ENCODE assay signal across 18 cellular contexts in genomic region chr7:90194911-90195809, GRCh38. TPM values are rescaled to one million over a fixed set of nuclear protein-coding genes. Genes with fewer than 3 reads are reported as not detected.
A peak's percentile ranks its signal among the peaks of the same experiment; 100 is the strongest.
DNase-seq lines count a peak whose midpoint lies in the region; ATAC-seq, FAIRE-seq and TF ChIP-seq lines count a peak whose summit lies in the region.
"Had no signal": no experiment of that assay in that cellular context is flagged by ENCODE, and none has a peak within 500 bp of the region (broad histone marks: within the 10 kb centered on the region; RNA-seq: fewer than 3 reads in every experiment).

No MANE protein-coding gene starts in this region.

- peak overlapping the region; percentile 18; the same call in 1 of the 2 replicates for H2AFZ ChIP-seq in SK-N-SH (ENCODE audit: low read depth)
- no peak overlapping the region for H2AFZ ChIP-seq in mesenchymal stem cell (ENCODE audit: low read depth, low read length)
- H2AFZ ChIP-seq: GM23248 had no signal

- no peak overlapping the region for H2AK5ac ChIP-seq in mesenchymal stem cell (ENCODE audit: low read length, severe bottlenecking)

- H4K91ac ChIP-seq in mesenchymal stem cell (ENCODE audit: low read length): no peak overlapping the region

- no peak for TF ChIP-seq POLR2A in GM12892 (IDR thresholded peaks at IDR 0.05; ENCODE audit: low read depth, low read length)

- no peak overlapping the region for H3K27ac ChIP-seq in SK-N-SH (ENCODE audit: low read depth in 2 of 2, low read length in 1 of 2)
- H3K27ac ChIP-seq in mesenchymal stem cell (ENCODE audit: low read length, poor library complexity, severe bottlenecking): no peak overlapping the region
- H3K27ac ChIP-seq: 22Rv1, A549, BLaER1, GM23248 had no signal

- H3K4me1 ChIP-seq in SK-N-SH (ENCODE audit: control insufficient read depth in 1 of 2, insufficient read depth in 2 of 2, low read depth in 1 of 2, low read length in 1 of 2) (no peaks in the 10 kb centered on the region), mesenchymal stem cell (ENCODE audit: control insufficient read depth, insufficient read depth, low read depth, low read length) (no peaks in the 10 kb centered on the region)
- H3K4me1 ChIP-seq: A549, BLaER1 had no signal

- H2BK120ac ChIP-seq in mesenchymal stem cell (ENCODE audit: low read depth, low read length): no peak overlapping the region

- H4K8ac ChIP-seq in mesenchymal stem cell (ENCODE audit: low read length): no peak overlapping the region

- H2BK15ac ChIP-seq in mesenchymal stem cell (ENCODE audit: low read depth, poor library complexity, severe bottlenecking): peak overlapping the region; percentile 19

- H3K79me2 ChIP-seq in SK-N-SH (ENCODE audit: insufficient read depth): no peaks in the 10 kb centered on the region

- H3K36me3 ChIP-seq in SK-N-SH (replicated peaks in 1 of 2; ENCODE audit: control insufficient read depth in 1 of 2, insufficient read depth in 2 of 2, low read length in 1 of 2) (no peaks in the 10 kb centered on the region), mesenchymal stem cell (ENCODE audit: control insufficient read depth in 1 of 2, insufficient read depth in 2 of 2, low read depth in 1 of 2, low read length in 2 of 2) (no peaks in the 10 kb centered on the region)
- H3K36me3 ChIP-seq: BLaER1 had no signal

- no peak overlapping the region for H3K14ac ChIP-seq in mesenchymal stem cell (ENCODE audit: low read length in 2 of 2)

- CTCF ChIA-PET in SK-N-SH (lab: Yijun Ruan, JAX): interaction anchor here (0.9 to 2.6 kb wide), 4 partner anchors 16 to 260 kb away, joined by 3 to 10 read pairs (median 4); partner anchors contain the start of genes STEAP1 and STEAP2

- H4K20me1 ChIP-seq in SK-N-SH (ENCODE audit: insufficient read depth): no peaks in the 10 kb centered on the region
- H4K20me1 ChIP-seq: BLaER1 had no signal

- H3K9me3 ChIP-seq in SK-N-SH: peaks cover 3% of the 10 kb centered on the region; the same call in 1 of the 2 replicates
- peaks cover 11% of the 10 kb centered on the region for H3K9me3 ChIP-seq in mesenchymal stem cell (ENCODE audit: control insufficient read depth, low read length)
- H3K9me3 ChIP-seq: BLaER1 had no signal

- DNase-seq in SK-N-SH (no peak), left lobe of liver (ENCODE audit: low spot score) (no peak), mesenchymal stem cell (no peak), GM12892 (ENCODE audit: insufficient read length) (no peak), kidney tubule cell (ENCODE audit: low spot score) (no peak)
- DNase-seq in stimulated activated CD4-positive, alpha-beta T cell treated with anti-CD3 and anti-CD28 coated beads, Interleukin-4, amount 100 ng/mL, for 1 hour: no peak
- DNase-seq: CD4-positive, alpha-beta memory T cell; DMS153; DMS79; GDM1; GM23248; HCEC 1CT had no signal

- WGBS in SK-N-SH (ENCODE audit: low lambda C conversion rate): 56% methylated on average over 10 of the region's 10 CpGs
- WGBS in mesenchymal stem cell: 73% methylated on average over 10 of the region's 10 CpGs

- TF ChIP-seq RAD21 in SK-N-SH (IDR thresholded peaks at IDR 0.05; ENCODE audit: low read length): no peak

- no peak overlapping the region for H3K23ac ChIP-seq in mesenchymal stem cell (ENCODE audit: low read length in 2 of 2)

- H3K9me2 ChIP-seq in SK-N-SH: no peaks in the 10 kb centered on the region

- TF ChIP-seq CTCF in SK-N-SH (IDR thresholded peaks at IDR 0.05): no peak

- no peak overlapping the region for H3K4me3 ChIP-seq in SK-N-SH (ENCODE audit: low read depth in 2 of 2, low read length in 1 of 2)
- peak overlapping the region in 1 of 2 experiments; percentile 36 for H3K4me3 ChIP-seq in mesenchymal stem cell (ENCODE audit: insufficient read depth in 1 of 2, low read depth in 1 of 2, low read length in 2 of 2)
- H3K4me3 ChIP-seq: A549, BLaER1, GM23248 had no signal

- no peaks in the 10 kb centered on the region for H3K79me1 ChIP-seq in mesenchymal stem cell (replicated peaks; ENCODE audit: low read length, poor library complexity, severe bottlenecking)

- FAIRE-seq in GM12892 (lab: Jason Lieb, UNC): no peak
- FAIRE-seq: A549, H54 had no signal

- no peak overlapping the region for H2BK5ac ChIP-seq in mesenchymal stem cell (ENCODE audit: low read depth, low read length, poor library complexity, severe bottlenecking)

- POLR2A ChIA-PET in SK-N-SH (lab: Yijun Ruan, JAX): no interaction called here

- no peak overlapping the region for H3K4ac ChIP-seq in mesenchymal stem cell (ENCODE audit: low read depth in 1 of 2, low read length in 2 of 2)

- no peak overlapping the region for H3K4me2 ChIP-seq in SK-N-SH
- H3K4me2 ChIP-seq in mesenchymal stem cell (ENCODE audit: low read length, poor library complexity, severe bottlenecking): no peak overlapping the region
- H3K4me2 ChIP-seq: A549, BLaER1 had no signal

- H3F3A ChIP-seq in SK-N-SH (replicated peaks; ENCODE audit: insufficient read depth): no peaks in the 10 kb centered on the region

- H3K27me3 ChIP-seq in SK-N-SH (ENCODE audit: insufficient read depth): no peaks in the 10 kb centered on the region
- H3K27me3 ChIP-seq in mesenchymal stem cell (ENCODE audit: control insufficient read depth in 1 of 2, insufficient read depth in 1 of 2, low read length in 2 of 2): peaks cover 0 to 3% of the 10 kb centered on the region in 2 experiments
- H3K27me3 ChIP-seq: BLaER1 had no signal

- H2BK12ac ChIP-seq in mesenchymal stem cell (ENCODE audit: low read length in 2 of 2): no peak overlapping the region

- no peak overlapping the region for H3K18ac ChIP-seq in mesenchymal stem cell (ENCODE audit: low read depth in 1 of 2, low read length in 2 of 2)

- TF ChIP-seq EP300 in SK-N-SH (IDR thresholded peaks at IDR 0.05; ENCODE audit: borderline replicate concordance in 1 of 2, low read depth in 1 of 2, low read length in 1 of 2): no peak

- no peak for ATAC-seq in SK-N-SH treated with all-trans-retinoic acid at 6 μM for 48 hours
- ATAC-seq in left lobe of liver: peak; percentile 87
- ATAC-seq: A549 had no signal

- no peak overlapping the region for H3K9ac ChIP-seq in SK-N-SH
- no peak overlapping the region for H3K9ac ChIP-seq in mesenchymal stem cell (ENCODE audit: low read length)
- H3K9ac ChIP-seq: BLaER1, GM23248 had no signal

TF ChIP-seq in SK-N-SH, 30 proteins besides CTCF, POLR2A, EP300 and RAD21:
- TF ChIP-seq TAF1 (IDR thresholded peaks at IDR 0.05; ENCODE audit: borderline replicate concordance, low read depth, low read length) (no peak), USF2 (IDR thresholded peaks at IDR 0.05; ENCODE audit: borderline replicate concordance, low read depth, low read length) (no peak), SMC3 (IDR thresholded peaks at IDR 0.05; ENCODE audit: low read depth, low read length) (no peak)

TF ChIP-seq in SK-N-SH treated with all-trans-retinoic acid at 6 μM for 48 hours, 23 proteins besides CTCF, POLR2A, EP300 and RAD21 (continues in another document):
- no peak for TF ChIP-seq POU6F1 (CRISPR knock-in tag; IDR thresholded peaks at IDR 0.05; ENCODE audit: borderline replicate concordance, low read depth)
- TF ChIP-seq ZNF8 (CRISPR knock-in tag; IDR thresholded peaks at IDR 0.05): no peak
- no peak for TF ChIP-seq PPARA (CRISPR knock-in tag; IDR thresholded peaks at IDR 0.05; ENCODE audit: borderline replicate concordance)
- TF ChIP-seq TOX (CRISPR knock-in tag; IDR thresholded peaks at IDR 0.05; ENCODE audit: borderline replicate concordance): no peak
- TF ChIP-seq ZFP3 (CRISPR knock-in tag; IDR thresholded peaks at IDR 0.05): no peak
- no peak for TF ChIP-seq SNAI2 (CRISPR knock-in tag; IDR thresholded peaks at IDR 0.05)
- TF ChIP-seq RARB (CRISPR knock-in tag; IDR thresholded peaks at IDR 0.05): no peak
- no peak for TF ChIP-seq ZFP30 (CRISPR knock-in tag; IDR thresholded peaks at IDR 0.05)
- TF ChIP-seq GLIS3 (CRISPR knock-in tag; IDR thresholded peaks at IDR 0.05): no peak

RNA-seq across cellular contexts. Expression of gene STEAP2, which starts 16.4 kb away (rescaled TPM):
- polyA plus RNA-seq in SK-N-SH (2012; rRNA removed): 6.6 and 9.5 TPM in 2 replicates
- polyA plus RNA-seq in SK-N-SH (2012; cell fraction: cytosol; rRNA removed): 8.3 and 9.0 TPM in 2 replicates
- 12.0 and 18.2 TPM in 2 replicates for polyA plus RNA-seq in SK-N-SH (2012; cell fraction: nucleus; rRNA removed)
- 0.81 TPM for total RNA-seq in left lobe of liver
- polyA plus RNA-seq in mesenchymal stem cell (2013, experiment 1 of 2): 0.04 TPM
- polyA plus RNA-seq in mesenchymal stem cell (2013, experiment 2 of 2): under 0.01 TPM
- 0.11 TPM for polyA plus RNA-seq in GM12892 (2012; ENCODE audit: missing spikeins)
- polyA plus RNA-seq: CD14-positive monocyte; CD4-positive, alpha-beta memory T cell had no signal

RNA-seq across cellular contexts. Expression of gene STEAP1, which starts 40.9 kb away (rescaled TPM):
- polyA plus RNA-seq in SK-N-SH (2012; rRNA removed): 17.0 and 23.4 TPM in 2 replicates
- 25.8 and 31.1 TPM in 2 replicates for polyA plus RNA-seq in SK-N-SH (2012; cell fraction: cytosol; rRNA removed)
- 11.5 and 21.6 TPM in 2 replicates for polyA plus RNA-seq in SK-N-SH (2012; cell fraction: nucleus; rRNA removed)
- 5.5 TPM for total RNA-seq in left lobe of liver
- not detected for polyA plus RNA-seq in mesenchymal stem cell (2013, experiment 1 of 2)
- polyA plus RNA-seq in mesenchymal stem cell (2013, experiment 2 of 2): 0.12 TPM
- 0.47 TPM for polyA plus RNA-seq in GM12892 (2012; ENCODE audit: missing spikeins)
- total RNA-seq: CD4-positive, alpha-beta memory T cell had no signal
- polyA plus RNA-seq: CD14-positive monocyte; CD4-positive, alpha-beta memory T cell had no signal

RNA-seq across cellular contexts. Expression of gene CFAP69, which starts 49.8 kb away (rescaled TPM):
- polyA plus RNA-seq in SK-N-SH (2012; rRNA removed): 2.3 and 2.8 TPM in 2 replicates
- polyA plus RNA-seq in SK-N-SH (2012; cell fraction: cytosol; rRNA removed): 1.5 and 2.3 TPM in 2 replicates
- polyA plus RNA-seq in SK-N-SH (2012; cell fraction: nucleus; rRNA removed): 6.5 and 15.5 TPM in 2 replicates
- 1.7 TPM for total RNA-seq in left lobe of liver
- 0.73 TPM for polyA plus RNA-seq in mesenchymal stem cell (2013, experiment 1 of 2)
- 0.85 TPM for polyA plus RNA-seq in mesenchymal stem cell (2013, experiment 2 of 2)
- polyA plus RNA-seq in GM12892 (2012; ENCODE audit: missing spikeins): 0.76 TPM
- polyA plus RNA-seq: CD14-positive monocyte; CD4-positive, alpha-beta memory T cell had no signal
